Comparison of ENCODE assay signal across 1 cellular context in the genomic region with DNA sequence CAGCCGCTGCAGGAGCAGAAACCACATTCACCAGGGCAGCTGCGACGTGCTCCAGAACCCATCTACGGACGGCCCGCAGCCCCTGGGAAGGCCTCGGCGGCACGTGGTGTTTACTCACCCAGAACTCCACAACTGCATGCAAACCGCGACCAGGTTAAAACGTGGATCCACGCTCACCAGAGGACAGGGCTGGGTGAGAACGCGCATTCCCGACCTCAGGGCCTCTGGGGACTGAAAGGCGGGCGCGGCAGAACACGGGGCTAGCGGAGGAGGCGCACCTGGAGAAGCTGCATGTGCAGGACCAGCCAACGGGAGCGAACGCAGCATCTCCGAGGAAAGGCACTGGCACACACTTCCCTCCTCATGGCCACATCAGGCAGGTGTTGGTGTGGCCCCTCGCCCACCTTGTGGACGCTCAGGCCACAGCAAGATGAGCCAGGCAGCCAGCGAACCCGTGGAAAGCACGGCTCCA.
TF ChIP-seq lines count a peak whose summit lies in the region.

No MANE protein-coding gene starts in this region.

TF ChIP-seq in K562, 482 proteins besides CTCF, POLR2A, EP300 and RAD21:
- TF ChIP-seq RBM22 (IDR thresholded peaks at IDR 0.05; ENCODE audit: low read depth, low read length, poor library complexity, severe bottlenecking), result peak; percentile 94
- peak; percentile 86 for TF ChIP-seq POLR2G (IDR thresholded peaks at IDR 0.05; ENCODE audit: low read depth, low read length)
- no peak for TF ChIP-seq CEBPG (CRISPR knock-in tag; IDR thresholded peaks at IDR 0.05)
- no peak for TF ChIP-seq CEBPG (tag; conservative IDR thresholded peaks at IDR 0.05 in 1 of 2, IDR thresholded peaks at IDR 0.05 in 1 of 2)
- no peak for TF ChIP-seq PTRF (tag; IDR thresholded peaks at IDR 0.05)
- peak; percentile 19; the same call in 1 of the 2 replicates for TF ChIP-seq SUPT5H (IDR thresholded peaks at IDR 0.05)
- TF ChIP-seq LCOR (CRISPR knock-in tag; IDR thresholded peaks at IDR 0.05), result peak; percentile 11; the same call in 1 of the 2 replicates
- TF ChIP-seq U2AF2 (optimal IDR thresholded peaks at IDR 0.05; ENCODE audit: low read depth, low read length), result no peak
- 0 out of 2 replicates have a peak, but pooled peaks have one; percentile 40 for TF ChIP-seq SRSF1 (IDR thresholded peaks at IDR 0.05; ENCODE audit: low read depth, low read length)
- no peak for TF ChIP-seq CC2D1A (IDR thresholded peaks at IDR 0.05)
- TF ChIP-seq CBFA2T2 (conservative IDR thresholded peaks at IDR 0.05), result no peak
- TF ChIP-seq RBFOX2 (IDR thresholded peaks at IDR 0.05; ENCODE audit: low read depth, low read length), result peak; percentile 57
- TF ChIP-seq, protein P1, sequence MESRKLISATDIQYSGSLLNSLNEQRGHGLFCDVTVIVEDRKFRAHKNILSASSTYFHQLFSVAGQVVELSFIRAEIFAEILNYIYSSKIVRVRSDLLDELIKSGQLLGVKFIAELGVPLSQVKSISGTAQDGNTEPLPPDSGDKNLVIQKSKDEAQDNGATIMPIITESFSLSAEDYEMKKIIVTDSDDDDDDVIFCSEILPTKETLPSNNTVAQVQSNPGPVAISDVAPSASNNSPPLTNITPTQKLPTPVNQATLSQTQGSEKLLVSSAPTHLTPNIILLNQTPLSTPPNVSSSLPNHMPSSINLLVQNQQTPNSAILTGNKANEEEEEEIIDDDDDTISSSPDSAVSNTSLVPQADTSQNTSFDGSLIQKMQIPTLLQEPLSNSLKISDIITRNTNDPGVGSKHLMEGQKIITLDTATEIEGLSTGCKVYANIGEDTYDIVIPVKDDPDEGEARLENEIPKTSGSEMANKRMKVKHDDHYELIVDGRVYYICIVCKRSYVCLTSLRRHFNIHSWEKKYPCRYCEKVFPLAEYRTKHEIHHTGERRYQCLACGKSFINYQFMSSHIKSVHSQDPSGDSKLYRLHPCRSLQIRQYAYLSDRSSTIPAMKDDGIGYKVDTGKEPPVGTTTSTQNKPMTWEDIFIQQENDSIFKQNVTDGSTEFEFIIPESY (CRISPR knock-in tag; IDR thresholded peaks at IDR 0.05), result peak; percentile 93
- TF ChIP-seq ZNF76 (CRISPR knock-in tag; IDR thresholded peaks at IDR 0.05; ENCODE audit: borderline replicate concordance), result no peak
- no peak for TF ChIP-seq TAF1 (IDR thresholded peaks at IDR 0.05; ENCODE audit: control insufficient read depth, extremely low read depth, insufficient read depth, low read length, severe bottlenecking)
